ENCODE assay signal across 8 cellular contexts in the genomic region with DNA sequence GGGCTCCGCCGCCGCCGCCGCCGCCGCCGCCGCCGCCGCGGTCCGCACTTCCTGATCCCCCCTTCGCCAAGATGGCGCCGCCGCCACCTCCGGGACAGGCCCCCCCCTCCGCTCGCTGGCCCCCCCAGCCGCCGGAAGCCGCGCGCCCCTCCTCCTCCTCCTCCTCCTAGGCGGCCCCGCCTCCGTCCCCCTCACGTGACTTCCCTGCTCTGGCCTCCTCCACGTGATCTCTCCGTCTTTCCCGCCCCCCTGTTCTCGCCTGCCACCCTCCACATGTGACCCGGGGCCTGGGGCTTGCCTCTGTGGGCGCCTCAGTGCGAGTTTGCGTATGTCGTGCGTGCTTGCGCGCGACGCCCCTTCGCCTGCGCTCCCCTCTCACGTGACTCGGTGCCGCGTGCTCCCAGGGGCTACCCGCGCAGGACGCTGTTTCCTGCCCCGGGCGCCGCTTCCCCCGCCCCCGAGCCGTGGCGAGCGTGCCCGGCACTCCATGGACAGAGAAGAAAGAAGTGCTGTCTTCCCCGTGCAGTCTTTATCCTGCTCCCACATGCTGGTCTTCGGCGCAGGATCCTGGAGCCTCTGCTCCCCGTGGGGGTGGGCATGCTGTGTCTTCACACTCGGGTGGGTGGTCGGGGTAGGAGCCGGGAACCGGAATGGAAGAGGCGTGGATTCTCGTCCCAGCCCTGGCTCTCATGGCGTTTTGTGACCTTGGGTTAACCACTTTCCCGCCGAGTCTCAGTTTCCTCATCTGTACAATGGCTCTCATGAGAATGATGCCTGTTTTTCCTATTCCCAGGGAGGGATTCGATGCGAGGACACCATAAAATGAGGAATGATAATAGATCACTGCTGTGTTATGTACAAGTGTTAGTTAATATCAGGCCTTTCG. TPM values are rescaled to one million over a fixed set of nuclear protein-coding genes. Genes with fewer than 3 reads are reported as not detected.
DNase-seq lines count a peak whose midpoint lies in the region; ATAC-seq lines count a peak whose summit lies in the region.

A gene (minus strand): TSS at position 53 of the 886 bp plus-strand sequence. CDS start 109 bp downstream, outside the sequence.

- H3K4me3 ChIP-seq in BLaER1 = peak within 1 kb of the TSS; percentile 86

- H3K27me3 ChIP-seq in BLaER1 = no peaks in the 10 kb centered on the region

- no peaks in the 10 kb centered on the region for H3K9me3 ChIP-seq in BLaER1

- peak within 1 kb of the TSS; percentile 91 for H3K27ac ChIP-seq in BLaER1

- H3K9me3 Mint-ChIP-seq in activated CD4-positive, alpha-beta T cell treated with anti-CD3 and anti-CD28 coated beads, Interleukin-2, amount 10 ng/mL, durations not matched to agents 7 days and 5 days = no peaks in the 10 kb centered on the region

- H4K20me1 ChIP-seq in BLaER1 = peaks cover 37% of the 10 kb centered on the region

- peak within 1 kb of the TSS; percentile 95 for H3K9ac ChIP-seq in BLaER1

- POLR2A ChIA-PET in activated CD4-positive, alpha-beta T cell treated with anti-CD3 and anti-CD28 coated beads, Interleukin-2, amount 10 ng/mL, durations not matched to agents 7 days and 5 days (lab: Charles Lee) = no interaction called here

- H3K36me3 Mint-ChIP-seq in activated CD4-positive, alpha-beta T cell treated with anti-CD3 and anti-CD28 coated beads, Interleukin-2, amount 10 ng/mL, durations not matched to agents 7 days and 5 days (ENCODE audit: low read depth) = peaks cover 30% of the 10 kb centered on the region

- peaks cover 42% of the 10 kb centered on the region for H3K4me1 Mint-ChIP-seq in activated CD4-positive, alpha-beta T cell treated with anti-CD3 and anti-CD28 coated beads, Interleukin-2, amount 10 ng/mL, durations not matched to agents 7 days and 5 days

- peaks cover 27% of the 10 kb centered on the region for H3K36me3 ChIP-seq in BLaER1

- DNase-seq in NCI-H69 (lab: John Stamatoyannopoulos, UW) = peak; percentile 100
- DNase-seq in activated CD4-positive, alpha-beta T cell treated with anti-CD3 and anti-CD28 coated beads, Interleukin-2, amount 10 ng/mL, durations not matched to agents 7 days and 5 days = peak; percentile 99
- peak; percentile 81 for DNase-seq in cortex of kidney (lab: John Stamatoyannopoulos, UW)
- peak; percentile 100 for DNase-seq in left kidney (ENCODE audit: low read depth, low spot score)
- peak; percentile 99 to 100 for DNase-seq in stimulated activated CD4-positive, alpha-beta T cell treated with anti-CD3 and anti-CD28 coated beads, Interleukin-2, amount 100 ng/mL, for 24 hours

- ATAC-seq in GM19328 (IDR thresholded peaks at IDR 0.05; ENCODE audit: unreplicated experiment) = peak; percentile 80
- peak; percentile 83 for ATAC-seq in HG03520 (IDR thresholded peaks at IDR 0.05; ENCODE audit: unreplicated experiment)

- CTCF ChIA-PET in activated CD4-positive, alpha-beta T cell treated with anti-CD3 and anti-CD28 coated beads, Interleukin-2, amount 10 ng/mL, durations not matched to agents 7 days and 5 days (lab: Charles Lee) = interaction anchor here (0.7 to 2.3 kb wide), 28 partner anchors 9 to 441 kb away, joined by 3 to 11 read pairs (median 4); a partner anchor contains a TSS

- H3K27ac Mint-ChIP-seq in activated CD4-positive, alpha-beta T cell treated with anti-CD3 and anti-CD28 coated beads, Interleukin-2, amount 10 ng/mL, durations not matched to agents 7 days and 5 days = peak within 1 kb of the TSS; percentile 91

- H3K4me2 ChIP-seq in BLaER1 = peak within 1 kb of the TSS; percentile 99

- H3K4me3 Mint-ChIP-seq in activated CD4-positive, alpha-beta T cell treated with anti-CD3 and anti-CD28 coated beads, Interleukin-2, amount 10 ng/mL, durations not matched to agents 7 days and 5 days = peak within 1 kb of the TSS; percentile 87

- H3K4me1 ChIP-seq in BLaER1 = peaks cover 39% of the 10 kb centered on the region

- H3K27me3 Mint-ChIP-seq in activated CD4-positive, alpha-beta T cell treated with anti-CD3 and anti-CD28 coated beads, Interleukin-2, amount 10 ng/mL, durations not matched to agents 7 days and 5 days = no peaks in the 10 kb centered on the region

RNA-seq across cellular contexts. Expression of the gene that starts here (rescaled TPM):
- 100 to 1,000 TPM; 106 to 131 TPM for total RNA-seq in activated CD4-positive, alpha-beta T cell treated with anti-CD3 and anti-CD28 coated beads, Interleukin-2, amount 10 ng/mL, durations not matched to agents 7 days and 5 days

Comparison
In these comparisons a context has a peak if more than half of its experiments do, and no peak if none do; other contexts are left out.
1. Peak in every context shown above with its lines: DNase-seq, ATAC-seq, H3K4me3 ChIP-seq and H3K27ac ChIP-seq.